8 cellular contexts compared by ENCODE assay signal in genomic region chr9:109012876-109013677, GRCh38. TPM values are rescaled to one million over a fixed set of nuclear protein-coding genes. Genes with fewer than 3 reads are reported as not detected.
DNase-seq lines count a peak whose midpoint lies in the region; ATAC-seq, FAIRE-seq and TF ChIP-seq lines count a peak whose summit lies in the region.

TSS of gene CTNNAL1 (minus strand) at chr9:109013499. CDS start at chr9:109013442, 57 bp downstream.

- no peaks in the 10 kb centered on the region for H3K27me3 ChIP-seq in BJ (ENCODE audit: control insufficient read depth, insufficient read depth, low read length)
- H3K27me3 ChIP-seq in H1 (replicated peaks in 1 of 4; ENCODE audit: control insufficient read depth in 3 of 4, extremely low read depth in 1 of 4, insufficient read depth in 3 of 4, low read length in 3 of 4): peaks cover 0 to 5% (median 2%) of the 10 kb centered on the region in 4 experiments; a peak in 1 of 7 replicates

- peaks cover 0 to 34% of the 10 kb centered on the region in 2 experiments; a peak in 2 of 4 replicates for H3K79me2 ChIP-seq in H1 (ENCODE audit: control insufficient read depth in 1 of 2, insufficient read depth in 2 of 2, low read length in 2 of 2)

- peak within 1 kb of the TSS; percentile 78 to 93 for H3K4me2 ChIP-seq in H1 (ENCODE audit: insufficient read depth in 1 of 2, low read depth in 2 of 2, low read length in 2 of 2)

- H3K79me1 ChIP-seq in H1 (ENCODE audit: low read depth, low read length): no peaks in the 10 kb centered on the region

- H3K14ac ChIP-seq in H1 (ENCODE audit: insufficient read length): no peak within 1 kb of the TSS

- H4K8ac ChIP-seq in H1 (ENCODE audit: extremely low read depth, insufficient read depth, low read length): peak within 1 kb of the TSS; percentile 92; the same call in 1 of the 2 replicates

- H3K9ac ChIP-seq in H1 (replicated peaks in 1 of 4; ENCODE audit: extremely low read depth in 1 of 4, low read depth in 3 of 4, low read length in 3 of 4): peak within 1 kb of the TSS; percentile 71 to 95 (median 76)

- peak; percentile 87 to 90 for TF ChIP-seq POLR2A in H1 (IDR thresholded peaks at IDR 0.05; ENCODE audit: control extremely low read depth in 1 of 2, low read depth in 2 of 2, low read length in 2 of 2)

- H4K20me1 ChIP-seq in H1 (replicated peaks in 1 of 2; ENCODE audit: control insufficient read depth in 1 of 2, insufficient read depth in 2 of 2, low read length in 2 of 2): peaks cover 6 to 9% of the 10 kb centered on the region in 2 experiments

- H3K4ac ChIP-seq in H1 (replicated peaks; ENCODE audit: insufficient read length, low read depth, low read length): no peak within 1 kb of the TSS

- no peak within 1 kb of the TSS for H2BK15ac ChIP-seq in H1 (ENCODE audit: low read length)

- peak within 1 kb of the TSS; percentile 74 for H3K4me3 ChIP-seq in BJ (ENCODE audit: low read depth, low read length)
- peak within 1 kb of the TSS; percentile 80 to 93 (median 86) for H3K4me3 ChIP-seq in H1 (ENCODE audit: extremely low read depth in 1 of 4, insufficient read depth in 2 of 4, low read depth in 3 of 4, low read length in 4 of 4)
- peak within 1 kb of the TSS; percentile 81 for H3K4me3 ChIP-seq in mesodermal cell (ENCODE audit: extremely low read depth, insufficient read depth, low read length, poor library complexity, severe bottlenecking)

- FAIRE-seq in GM19239 (lab: Jason Lieb, UNC): no peak
- no peak for FAIRE-seq in H1 (lab: Jason Lieb, UNC)

- no peak within 1 kb of the TSS for H2BK120ac ChIP-seq in H1 (replicated peaks; ENCODE audit: low read depth, low read length)

- peak within 1 kb of the TSS; percentile 67; the same call in 1 of the 2 replicates for H3K27ac ChIP-seq in H1 (ENCODE audit: low read depth, low read length)
- H3K27ac ChIP-seq in mesodermal cell (ENCODE audit: low read depth, low read length, severe bottlenecking): peak within 1 kb of the TSS; percentile 89

- H2AK5ac ChIP-seq in H1 (ENCODE audit: low read depth, low read length): no peak within 1 kb of the TSS

- TF ChIP-seq RAD21 in H1 (IDR thresholded peaks at IDR 0.05 in 1 of 2, conservative IDR thresholded peaks at IDR 0.05 in 1 of 2; ENCODE audit: low read depth in 2 of 2, low read length in 2 of 2): no peak

- H2AFZ ChIP-seq in H1 (ENCODE audit: low read length): peak within 1 kb of the TSS; percentile 47; the same call in 1 of the 2 replicates

- no peak within 1 kb of the TSS for H2BK5ac ChIP-seq in H1 (ENCODE audit: low read depth, low read length)

- peak within 1 kb of the TSS; percentile 73; the same call in 1 of the 2 replicates for H3K18ac ChIP-seq in H1 (ENCODE audit: extremely low read depth, low read length)

- H4K5ac ChIP-seq in H1 (ENCODE audit: insufficient read length, low read depth, low read length): peak within 1 kb of the TSS; percentile 55

- peak within 1 kb of the TSS; percentile 55 for H3K56ac ChIP-seq in H1 (replicated peaks; ENCODE audit: insufficient read length, low read depth, low read length)

- peaks cover 0 to 6% (median 2%) of the 10 kb centered on the region in 4 experiments; a peak in 5 of 7 replicates for H3K4me1 ChIP-seq in H1 (replicated peaks in 1 of 4; ENCODE audit: control insufficient read depth in 3 of 4, insufficient read depth in 4 of 4, low read length in 3 of 4)
- H3K4me1 ChIP-seq in mesodermal cell (ENCODE audit: control insufficient read depth, insufficient read depth, low read length, poor library complexity, severe bottlenecking): peaks cover 26% of the 10 kb centered on the region

- POLR2A ChIA-PET in BJ (lab: Charles Lee): interaction anchor here (0.6 to 0.7 kb wide), 3 partner anchors 13 to 79 kb away, joined by 3 read pairs; partner anchors contain the start of gene ABITRAM
- POLR2A ChIA-PET in H1 (lab: Charles Lee; ENCODE audit: partially characterized antibody): interaction anchor here (0.9 to 1.7 kb wide), 4 partner anchors 11 to 148 kb away, joined by 3 to 6 read pairs (median 5); no protein-coding TSS in a partner anchor

- ATAC-seq in HG03439 (IDR thresholded peaks at IDR 0.05; ENCODE audit: unreplicated experiment): peak; percentile 68

- CTCF ChIA-PET in BJ (lab: Yijun Ruan, JAX) (interaction anchor here (0.6 to 1.5 kb wide), 3 partner anchors 63 to 340 kb away, joined by 3 to 4 read pairs (median 3); partner anchors contain the start of gene TMEM245), H1 (lab: Charles Lee; ENCODE audit: partially characterized antibody) (interaction anchor here (0.6 kb wide), 1 partner anchor 268 kb away, joined by 3 read pairs; no protein-coding TSS in a partner anchor)

- 1% methylated on average over 47 of the region's 99 CpGs; no CpG with 5 or more reads in 1 of the 2 experiments for WGBS in H1 (ENCODE audit: extremely low coverage in 1 of 2, insufficient coverage in 1 of 2, insufficient read length in 1 of 2, insufficient replicate concordance in 2 of 2, low coverage in 1 of 2, low lambda C conversion rate in 2 of 2, missing lambda C conversion rate in 1 of 2), 2 experiments
- 0% methylated on average over 50 to 52 of the region's 99 CpGs for WGBS in mesodermal cell (ENCODE audit: insufficient coverage in 2 of 2), 2 experiments

- DNase-seq in BJ (ENCODE audit: low read depth) (peak; percentile 40), GM19239 (ENCODE audit: insufficient read length, low spot score) (peak; percentile 85), NCI-H748 (lab: John Stamatoyannopoulos, UW; ENCODE audit: unreplicated experiment) (peak; percentile 92), H1 (ENCODE audit: low read depth in 1 of 2, low spot score in 2 of 2) (peak; percentile 71 to 96)
- peak; percentile 68 to 72 for DNase-seq in activated CD8-positive, alpha-beta memory T cell treated with anti-CD3 and anti-CD28 coated beads for 4 hours (ENCODE audit: low read depth in 2 of 2)
- DNase-seq in stimulated activated CD8-positive, alpha-beta memory T cell treated with anti-CD3 and anti-CD28 coated beads, Interleukin-15, amount 100 ng/mL, for 48 hours (ENCODE audit: low read depth in 2 of 2): peak; percentile 80 to 81

- H2BK12ac ChIP-seq in H1 (ENCODE audit: low read depth, low read length): no peak within 1 kb of the TSS

- H3K23me2 ChIP-seq in H1 (ENCODE audit: low read depth, low read length): peaks cover 4% of the 10 kb centered on the region

- TF ChIP-seq EP300 in H1 (IDR thresholded peaks at IDR 0.05; ENCODE audit: borderline replicate concordance in 1 of 2, low read depth in 2 of 2, low read length in 2 of 2): no peak

- H3K23ac ChIP-seq in H1 (ENCODE audit: insufficient read length): no peak within 1 kb of the TSS

- H3K9me3 ChIP-seq in H1 (ENCODE audit: insufficient read depth in 2 of 2, low read depth in 1 of 2, low read length in 1 of 2) (no peaks in the 10 kb centered on the region), mesodermal cell (ENCODE audit: control insufficient read depth, low read length) (no peaks in the 10 kb centered on the region)

- no peak for TF ChIP-seq CTCF in BJ (IDR thresholded peaks at IDR 0.05; ENCODE audit: insufficient read depth, low read depth, low read length)
- no peak for TF ChIP-seq CTCF in H1 (IDR thresholded peaks at IDR 0.05; ENCODE audit: control extremely low read depth in 1 of 3, insufficient read depth in 1 of 3, low read depth in 1 of 3, low read length in 3 of 3)

- no peak within 1 kb of the TSS for H2BK20ac ChIP-seq in H1 (ENCODE audit: low read length)

- no peak within 1 kb of the TSS for H4K91ac ChIP-seq in H1 (replicated peaks; ENCODE audit: insufficient read length, low read length)

- H3K36me3 ChIP-seq in BJ (ENCODE audit: control insufficient read depth, insufficient read depth, low read length) (no peaks in the 10 kb centered on the region), H1 (ENCODE audit: control insufficient read depth in 2 of 4, insufficient read depth in 4 of 4, low read length in 3 of 4) (no peaks in the 10 kb centered on the region), mesodermal cell (ENCODE audit: control insufficient read depth, insufficient read depth, low read length) (peaks cover 9% of the 10 kb centered on the region)

TF ChIP-seq in H1, 55 proteins besides CTCF, POLR2A, EP300 and RAD21 (continues in another document):
- no peak for TF ChIP-seq TEAD4 (IDR thresholded peaks at IDR 0.05; ENCODE audit: low read depth, low read length)
- no peak for TF ChIP-seq POU5F1 (IDR thresholded peaks at IDR 0.05; ENCODE audit: low read depth, low read length)
- no peak for TF ChIP-seq RNF2 (IDR thresholded peaks at IDR 0.05; ENCODE audit: borderline replicate concordance, low read depth, low read length, missing control alignments, poor library complexity, severe bottlenecking)
- peak; percentile 56 for TF ChIP-seq POLR2AphosphoS5 (IDR thresholded peaks at IDR 0.05; ENCODE audit: low read depth, low read length)
- 0 out of 2 replicates have a peak, but pooled peaks have one; percentile 43 for TF ChIP-seq TBP (IDR thresholded peaks at IDR 0.05; ENCODE audit: low read depth, low read length)
- peak; percentile 59 for TF ChIP-seq KDM4A (IDR thresholded peaks at IDR 0.05; ENCODE audit: low read depth, low read length, severe bottlenecking)
- no peak for TF ChIP-seq CEBPB (IDR thresholded peaks at IDR 0.05; ENCODE audit: low read depth, low read length)
- peak; percentile 91 for TF ChIP-seq PHF8 (conservative IDR thresholded peaks at IDR 0.05; ENCODE audit: low read depth, low read length)
- TF ChIP-seq HDAC2 (IDR thresholded peaks at IDR 0.05; ENCODE audit: borderline replicate concordance in 1 of 2, low read depth in 2 of 2, low read length in 2 of 2): no peak
- peak; percentile 92; the same call in 1 of the 2 replicates for TF ChIP-seq RBBP5 (IDR thresholded peaks at IDR 0.05; ENCODE audit: borderline replicate concordance, low read depth, low read length)
- no peak for TF ChIP-seq EZH2 (IDR thresholded peaks at IDR 0.05; ENCODE audit: low read depth, low read length, severe bottlenecking)
- TF ChIP-seq SIRT6 (IDR thresholded peaks at IDR 0.05; ENCODE audit: low read length): no peak
- TF ChIP-seq SRF (IDR thresholded peaks at IDR 0.05; ENCODE audit: low read depth, low read length): no peak
- TF ChIP-seq RXRA (IDR thresholded peaks at IDR 0.05; ENCODE audit: insufficient read depth, low read depth, low read length): no peak

RNA-seq across cellular contexts. Expression of gene CTNNAL1, which starts in this region (rescaled TPM):
- polyA plus RNA-seq in BJ (2011; rRNA removed) (32.6 and 70.9 TPM in 2 replicates), H1 (2011; rRNA removed) (10.7 and 23.2 TPM in 2 replicates)
- 10.9 and 11.5 TPM in 2 replicates for polyA minus RNA-seq in BJ (2011; rRNA and poly(A)+ RNA removed)
- total RNA-seq in H1 (2021; fragmentation: NEBNext Ultra II Directional; extraction: Animal tissue kit (Norgen Biotek cat#: 25700)): 62.8 and 66.1 TPM in 2 replicates
- polyA plus RNA-seq in H1 (2011; cell fraction: cytosol; rRNA removed): 28.5 TPM
- polyA plus RNA-seq in H1 (2011; cell fraction: nucleus; rRNA removed): 5.6 TPM
- 31.8 to 52.6 TPM (median 34.6 TPM) in 4 replicates for polyA plus RNA-seq in H1 (2012, experiment 1 of 2)
- 6.2 TPM for polyA plus RNA-seq in H1 (2012, experiment 2 of 2)
- 36.5 TPM for polyA plus RNA-seq in H1 (2013, experiment 1 of 2)
- polyA plus RNA-seq in H1 (2013, experiment 2 of 2): 34.8 TPM
- polyA minus RNA-seq in H1 (2011; rRNA and poly(A)+ RNA removed): 10.6 and 19.0 TPM in 2 replicates
- polyA minus RNA-seq in H1 (2011; cell fraction: cytosol; rRNA and poly(A)+ RNA removed): 15.7 TPM
- polyA minus RNA-seq in H1 (2011; cell fraction: nucleus; rRNA and poly(A)+ RNA removed): 15.8 TPM
- polyA plus RNA-seq in mesodermal cell (2013, experiment 1 of 2): 52.2 TPM
- 65.1 TPM for polyA plus RNA-seq in mesodermal cell (2013, experiment 2 of 2)

Comparison
In these comparisons a context has a peak if more than half of its experiments do, and no peak if none do; other contexts are left out.
1. Peak in every context shown above with its lines: DNase-seq, ATAC-seq, H3K4me3 ChIP-seq and H3K27ac ChIP-seq.
2. DNase-seq: peak in every context shown above with its lines; median percentile 92 in NCI-H748; 85 in GM19239; 84 in H1; 80 in stimulated activated CD8-positive, alpha-beta memory T cell treated with anti-CD3 and anti-CD28 coated beads, Interleukin-15, amount 100 ng/mL, for 48 hours; 70 in activated CD8-positive, alpha-beta memory T cell treated with anti-CD3 and anti-CD28 coated beads for 4 hours; 40 in BJ.